ENCODE assay signal across 12 cellular contexts in the genomic region with DNA sequence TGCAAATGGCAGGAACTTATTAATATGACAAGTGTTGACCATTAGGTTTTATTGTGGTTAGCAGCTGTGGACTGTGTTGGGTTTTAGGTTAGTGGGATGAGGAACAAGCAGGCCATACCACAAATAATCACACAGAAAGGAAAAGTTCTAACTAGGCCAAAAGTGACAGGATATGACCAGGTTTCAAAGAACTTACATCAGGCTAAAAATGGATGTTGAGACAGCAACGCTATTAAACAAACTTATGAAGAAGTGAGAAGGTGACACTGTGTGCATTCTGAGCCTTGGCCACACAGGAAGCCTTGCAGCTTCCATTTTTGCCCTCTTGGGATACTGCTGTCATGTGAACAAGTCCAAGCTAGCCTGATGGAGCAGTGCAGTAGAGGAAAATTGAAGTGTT.
A peak's percentile ranks its signal among the peaks of the same experiment; 100 is the strongest.
DNase-seq lines count a peak whose midpoint lies in the region; ATAC-seq, FAIRE-seq and TF ChIP-seq lines count a peak whose summit lies in the region.
"Had no signal": no experiment of that assay in that cellular context is flagged by ENCODE, and none has a peak within 500 bp of the region (broad histone marks: within the 10 kb centered on the region; RNA-seq: fewer than 3 reads in every experiment).

No MANE protein-coding gene starts in this region.

- H3K4me3 Mint-ChIP-seq in neural progenitor cell = no peak overlapping the region
- H3K4me3 Mint-ChIP-seq in glutamatergic neuron (ENCODE audit: unreplicated experiment) = no peak overlapping the region
- no peak overlapping the region for H3K4me3 Mint-ChIP-seq in stimulated activated effector memory CD8-positive, alpha-beta T cell treated with anti-CD3 and anti-CD28 coated beads, Interleukin-12 subunit alpha, Interleukin-12 subunit beta, amount 100 ng/mL, for 72 hours
- H3K4me3 Mint-ChIP-seq: activated CD4-positive, alpha-beta T cell treated with anti-CD3 and anti-CD28 coated beads for 36 hours had no signal

- DNase-seq in GM12891 (ENCODE audit: insufficient read length, low spot score) (no peak), astrocyte of the spinal cord (ENCODE audit: low read depth, low spot score) (peak; percentile 64), neural progenitor cell (ENCODE audit: low spot score) (no peak), HAP-1 (ENCODE audit: low spot score in 2 of 2) (no peak), anterior cingulate cortex (lab: John Stamatoyannopoulos, UW) (no peak), glutamatergic neuron (no peak)
- no peak for DNase-seq in stimulated activated effector memory CD8-positive, alpha-beta T cell treated with anti-CD3 and anti-CD28 coated beads, Interleukin-12 subunit alpha, Interleukin-12 subunit beta, amount 100 ng/mL, for 72 hours (ENCODE audit: low spot score in 2 of 2)
- DNase-seq: activated CD4-positive, alpha-beta T cell treated with anti-CD3 and anti-CD28 coated beads for 36 hours; activated naive CD4-positive, alpha-beta T cell treated with Interleukin-2 at 50 U/mL for 16 hours; KG1; thyroid gland had no signal

- in situ Hi-C loops in astrocyte of the spinal cord (cut with HindIII; ENCODE audit: low sequenced_read_pairs) (no loop called here), HAP-1 (cut with MboI; ENCODE audit: low sequenced_read_pairs) (no loop called here)

- H3K4me3 ChIP-seq in astrocyte of the spinal cord (ENCODE audit: low read depth, low read length) (no peak overlapping the region), neural progenitor cell (no peak overlapping the region), HAP-1 (no peak overlapping the region)
- H3K4me3 ChIP-seq: thyroid gland had no signal

- H3K36me3 ChIP-seq in neural progenitor cell (no peaks in the 10 kb centered on the region), HAP-1 (replicated peaks) (no peaks in the 10 kb centered on the region)
- H3K36me3 ChIP-seq: thyroid gland had no signal

- peak; percentile 38 for FAIRE-seq in GM12891 (lab: Jason Lieb, UNC)

- H3K27me3 ChIP-seq in neural progenitor cell = no peaks in the 10 kb centered on the region
- no peaks in the 10 kb centered on the region for H3K27me3 ChIP-seq in HAP-1 (ENCODE audit: low read depth)
- H3K27me3 ChIP-seq: thyroid gland had no signal

- no peaks in the 10 kb centered on the region for H3K9me3 ChIP-seq in neural progenitor cell (ENCODE audit: low read depth)
- H3K9me3 ChIP-seq in HAP-1 = no peaks in the 10 kb centered on the region
- H3K9me3 ChIP-seq: thyroid gland had no signal

- no peak for TF ChIP-seq POLR2A in GM12891 (IDR thresholded peaks at IDR 0.05; ENCODE audit: low read depth, low read length)

- H3K27ac Mint-ChIP-seq in neural progenitor cell (no peak overlapping the region), glutamatergic neuron (ENCODE audit: unreplicated experiment) (no peak overlapping the region)
- no peak overlapping the region for H3K27ac Mint-ChIP-seq in stimulated activated effector memory CD8-positive, alpha-beta T cell treated with anti-CD3 and anti-CD28 coated beads, Interleukin-12 subunit alpha, Interleukin-12 subunit beta, amount 100 ng/mL, for 72 hours
- H3K27ac Mint-ChIP-seq: activated CD4-positive, alpha-beta T cell treated with anti-CD3 and anti-CD28 coated beads for 36 hours had no signal

- no peaks in the 10 kb centered on the region for H3K4me1 ChIP-seq in neural progenitor cell
- H3K4me1 ChIP-seq in HAP-1 = no peaks in the 10 kb centered on the region
- H3K4me1 ChIP-seq: thyroid gland had no signal

- H3K36me3 Mint-ChIP-seq in neural progenitor cell = no peaks in the 10 kb centered on the region
- H3K36me3 Mint-ChIP-seq in glutamatergic neuron (ENCODE audit: unreplicated experiment) = no peaks in the 10 kb centered on the region
- no peaks in the 10 kb centered on the region for H3K36me3 Mint-ChIP-seq in stimulated activated effector memory CD8-positive, alpha-beta T cell treated with anti-CD3 and anti-CD28 coated beads, Interleukin-12 subunit alpha, Interleukin-12 subunit beta, amount 100 ng/mL, for 72 hours

- H3K4me1 Mint-ChIP-seq in neural progenitor cell (peaks cover 3% of the 10 kb centered on the region), glutamatergic neuron (ENCODE audit: low read depth, unreplicated experiment) (peaks cover 8% of the 10 kb centered on the region)
- H3K4me1 Mint-ChIP-seq in stimulated activated effector memory CD8-positive, alpha-beta T cell treated with anti-CD3 and anti-CD28 coated beads, Interleukin-12 subunit alpha, Interleukin-12 subunit beta, amount 100 ng/mL, for 72 hours = no peaks in the 10 kb centered on the region
- H3K4me1 Mint-ChIP-seq: activated CD4-positive, alpha-beta T cell treated with anti-CD3 and anti-CD28 coated beads for 36 hours had no signal

- H4K20me1 ChIP-seq in neural progenitor cell (ENCODE audit: low read depth) = no peaks in the 10 kb centered on the region

- no peaks in the 10 kb centered on the region for H3K79me2 ChIP-seq in neural progenitor cell (ENCODE audit: low read depth)

- no peak overlapping the region for H3K4me2 ChIP-seq in neural progenitor cell

- peak; percentile 50 for ATAC-seq in HG02973 (IDR thresholded peaks at IDR 0.05; ENCODE audit: unreplicated experiment)
- ATAC-seq in stimulated activated effector memory CD8-positive, alpha-beta T cell treated with anti-CD3 and anti-CD28 coated beads, Interleukin-12 subunit alpha, Interleukin-12 subunit beta, amount 100 ng/mL, for 72 hours = no peak
- ATAC-seq: activated CD4-positive, alpha-beta T cell treated with anti-CD3 and anti-CD28 coated beads for 36 hours had no signal

- H3K9ac ChIP-seq in neural progenitor cell = no peak overlapping the region

- peaks cover 5% of the 10 kb centered on the region for H3K27me3 Mint-ChIP-seq in neural progenitor cell (ENCODE audit: insufficient read depth, low read depth)
- H3K27me3 Mint-ChIP-seq in glutamatergic neuron (ENCODE audit: unreplicated experiment) = no peaks in the 10 kb centered on the region

- H3K27ac ChIP-seq in neural progenitor cell = no peak overlapping the region
- H3K27ac ChIP-seq: thyroid gland had no signal

- no peak for TF ChIP-seq CTCF in astrocyte of the spinal cord (IDR thresholded peaks at IDR 0.05; ENCODE audit: low read depth, low read length)
- TF ChIP-seq CTCF in neural progenitor cell (IDR thresholded peaks at IDR 0.05) = no peak
- TF ChIP-seq CTCF in glutamatergic neuron (IDR thresholded peaks at IDR 0.05; ENCODE audit: partially characterized antibody, unreplicated experiment) = no peak

- H3K9me3 Mint-ChIP-seq in neural progenitor cell (no peaks in the 10 kb centered on the region), glutamatergic neuron (ENCODE audit: unreplicated experiment) (no peaks in the 10 kb centered on the region)
- peaks cover 5% of the 10 kb centered on the region for H3K9me3 Mint-ChIP-seq in stimulated activated effector memory CD8-positive, alpha-beta T cell treated with anti-CD3 and anti-CD28 coated beads, Interleukin-12 subunit alpha, Interleukin-12 subunit beta, amount 100 ng/mL, for 72 hours

- H3F3A ChIP-seq in neural progenitor cell (ENCODE audit: low read depth) = no peaks in the 10 kb centered on the region

- H2AFZ ChIP-seq in neural progenitor cell (replicated peaks) = peak overlapping the region; percentile 70

TF ChIP-seq in GM12891, 5 proteins besides CTCF, POLR2A, EP300 and RAD21:
- TF ChIP-seq PAX5 (IDR thresholded peaks at IDR 0.05; ENCODE audit: insufficient read depth, low read length, severe bottlenecking) (no peak), POU2F2 (IDR thresholded peaks at IDR 0.05; ENCODE audit: low read depth, low read length) (no peak), SPI1 (IDR thresholded peaks at IDR 0.05; ENCODE audit: low read depth, low read length) (no peak), TAF1 (IDR thresholded peaks at IDR 0.05; ENCODE audit: low read depth, low read length) (no peak), POLR2AphosphoS5 (IDR thresholded peaks at IDR 0.05; ENCODE audit: low read depth, low read length) (no peak)
